In the genomic region with DNA sequence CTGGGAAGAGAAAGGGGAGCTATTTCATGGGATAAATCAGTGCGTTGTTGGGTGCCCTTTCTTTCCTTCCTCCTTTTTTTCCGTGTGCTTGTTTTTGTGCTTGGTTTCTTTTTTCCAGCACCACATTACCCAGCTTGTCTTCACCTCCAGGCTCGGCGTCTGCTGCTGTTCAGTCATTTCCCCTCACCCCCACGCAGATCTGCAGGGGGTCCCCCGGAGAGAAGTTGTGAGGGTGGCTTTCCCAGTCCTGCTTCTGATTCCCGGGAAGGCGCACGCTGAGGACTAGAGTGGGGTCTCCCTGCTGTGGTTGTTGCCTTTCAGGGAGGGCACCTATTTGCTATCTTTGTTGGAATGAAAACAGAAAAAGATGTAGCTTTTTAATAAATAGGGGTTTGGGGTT, we compare ENCODE assay signal across 1 cellular context.
TF ChIP-seq lines count a peak whose summit lies in the region.

No MANE protein-coding gene starts in this region.

TF ChIP-seq in HCT116, 20 proteins besides CTCF, POLR2A, EP300 and RAD21 (continued from another document):
- TF ChIP-seq, protein P1, sequence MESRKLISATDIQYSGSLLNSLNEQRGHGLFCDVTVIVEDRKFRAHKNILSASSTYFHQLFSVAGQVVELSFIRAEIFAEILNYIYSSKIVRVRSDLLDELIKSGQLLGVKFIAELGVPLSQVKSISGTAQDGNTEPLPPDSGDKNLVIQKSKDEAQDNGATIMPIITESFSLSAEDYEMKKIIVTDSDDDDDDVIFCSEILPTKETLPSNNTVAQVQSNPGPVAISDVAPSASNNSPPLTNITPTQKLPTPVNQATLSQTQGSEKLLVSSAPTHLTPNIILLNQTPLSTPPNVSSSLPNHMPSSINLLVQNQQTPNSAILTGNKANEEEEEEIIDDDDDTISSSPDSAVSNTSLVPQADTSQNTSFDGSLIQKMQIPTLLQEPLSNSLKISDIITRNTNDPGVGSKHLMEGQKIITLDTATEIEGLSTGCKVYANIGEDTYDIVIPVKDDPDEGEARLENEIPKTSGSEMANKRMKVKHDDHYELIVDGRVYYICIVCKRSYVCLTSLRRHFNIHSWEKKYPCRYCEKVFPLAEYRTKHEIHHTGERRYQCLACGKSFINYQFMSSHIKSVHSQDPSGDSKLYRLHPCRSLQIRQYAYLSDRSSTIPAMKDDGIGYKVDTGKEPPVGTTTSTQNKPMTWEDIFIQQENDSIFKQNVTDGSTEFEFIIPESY (IDR thresholded peaks at IDR 0.05; ENCODE audit: extremely low read depth, insufficient replicate concordance, low read length) = no peak
- no peak for TF ChIP-seq EZH2 (IDR thresholded peaks at IDR 0.05)
- no peak for TF ChIP-seq CBX3 (IDR thresholded peaks at IDR 0.05; ENCODE audit: low read depth)
TF ChIP-seq in HCT116: peak in this region for 0.
